In genomic region chr14:91870890-91871289, GRCh38 we compare ENCODE assay signal across 23 cellular contexts. TPM values are rescaled to one million over a fixed set of nuclear protein-coding genes. Genes with fewer than 3 reads are reported as not detected.
DNase-seq lines count a peak whose midpoint lies in the region; ATAC-seq and TF ChIP-seq lines count a peak whose summit lies in the region.
"Had no signal": no experiment of that assay in that cellular context is flagged by ENCODE, and none has a peak within 500 bp of the region (broad histone marks: within the 10 kb centered on the region; RNA-seq: fewer than 3 reads in every experiment).

No MANE protein-coding gene starts in this region.

- H3K4me3 ChIP-seq in naive thymus-derived CD4-positive, alpha-beta T cell (ENCODE audit: low read length): peak overlapping the region; percentile 56
- H3K4me3 ChIP-seq: lung, suprapubic skin had no signal

- H3K27ac Mint-ChIP-seq in T-helper 2 cell treated with Interferon-gamma antibody and Interleukin-4, amounts not matched to agents 5 μg/mL and 100 μg/mL, for 36 hours: peak overlapping the region; percentile 93
- H3K27ac Mint-ChIP-seq in CD4-positive, alpha-beta T cell: peak overlapping the region; percentile 95
- H3K27ac Mint-ChIP-seq in activated CD8-positive, alpha-beta T cell treated with anti-CD3 and anti-CD28 coated beads, Interleukin-2, amount 10 ng/mL, durations not matched to agents 7 days and 5 days: peak overlapping the region; percentile 95
- H3K27ac Mint-ChIP-seq in naive thymus-derived CD4-positive, alpha-beta T cell: peak overlapping the region; percentile 96 to 100 (median 99)
- H3K27ac Mint-ChIP-seq: activated B cell treated with CpG ODN at 0.5 μM for 24 hours had no signal

- peaks cover 79% of the 10 kb centered on the region for H3K4me1 Mint-ChIP-seq in T-helper 2 cell treated with Interferon-gamma antibody and Interleukin-4, amounts not matched to agents 5 μg/mL and 100 μg/mL, for 36 hours (ENCODE audit: low read depth)
- peaks cover 95% of the 10 kb centered on the region for H3K4me1 Mint-ChIP-seq in CD4-positive, alpha-beta T cell (ENCODE audit: low read depth)
- peaks cover 98% of the 10 kb centered on the region for H3K4me1 Mint-ChIP-seq in activated CD8-positive, alpha-beta T cell treated with anti-CD3 and anti-CD28 coated beads, Interleukin-2, amount 10 ng/mL, durations not matched to agents 7 days and 5 days (ENCODE audit: low read depth)
- H3K4me1 Mint-ChIP-seq in naive thymus-derived CD4-positive, alpha-beta T cell: peaks cover 70 to 94% (median 87%) of the 10 kb centered on the region in 7 donors

- intact Hi-C loops in CD4-positive, alpha-beta T cell (cut with DNase I, micrococcal nuclease): loop anchor here in 1 of 2 experiments (5.0 kb wide), 1 partner anchor 454 kb away; the partner anchor contains the start of gene CCDC88C
- intact Hi-C loops in naive thymus-derived CD4-positive, alpha-beta T cell (cut with micrococcal nuclease): loop anchor here in 1 of 2 donors (5.0 to 10.0 kb wide), 4 partner anchors 546 to 1489 kb away; no protein-coding TSS in a partner anchor

- no peaks in the 10 kb centered on the region for H3K27me3 ChIP-seq in CD4-positive, alpha-beta T cell (ENCODE audit: control insufficient read depth, insufficient read depth, low read length)
- no peaks in the 10 kb centered on the region for H3K27me3 ChIP-seq in naive thymus-derived CD4-positive, alpha-beta T cell (ENCODE audit: control insufficient read depth in 2 of 2, insufficient read depth in 2 of 2, low read length in 2 of 2)
- H3K27me3 ChIP-seq: suprapubic skin had no signal

- CTCF ChIA-PET in CD4-positive, alpha-beta T cell (lab: Charles Lee): no interaction called here
- CTCF ChIA-PET in activated CD8-positive, alpha-beta T cell treated with anti-CD3 and anti-CD28 coated beads, Interleukin-2, amount 10 ng/mL, durations not matched to agents 7 days and 5 days (lab: Charles Lee): interaction anchor here (2.3 kb wide), 1 partner anchor 7 kb away, joined by 6 read pairs; no protein-coding TSS in a partner anchor
- CTCF ChIA-PET in naive thymus-derived CD4-positive, alpha-beta T cell (lab: Charles Lee): no interaction called here

- no peaks in the 10 kb centered on the region for H3K9me3 Mint-ChIP-seq in T-helper 2 cell treated with Interferon-gamma antibody and Interleukin-4, amounts not matched to agents 5 μg/mL and 100 μg/mL, for 36 hours
- H3K9me3 Mint-ChIP-seq in CD4-positive, alpha-beta T cell: no peaks in the 10 kb centered on the region
- H3K9me3 Mint-ChIP-seq in activated CD8-positive, alpha-beta T cell treated with anti-CD3 and anti-CD28 coated beads, Interleukin-2, amount 10 ng/mL, durations not matched to agents 7 days and 5 days (ENCODE audit: insufficient read depth): no peaks in the 10 kb centered on the region
- H3K9me3 Mint-ChIP-seq in naive thymus-derived CD4-positive, alpha-beta T cell: peaks cover 0 to 2% (median 0%) of the 10 kb centered on the region in 11 donors
- H3K9me3 Mint-ChIP-seq: activated B cell treated with CpG ODN at 0.5 μM for 24 hours had no signal

- DNase-seq in T-helper 2 cell treated with Interferon-gamma antibody and Interleukin-4, amounts not matched to agents 5 μg/mL and 100 μg/mL, for 36 hours (ENCODE audit: low spot score): no peak
- DNase-seq in T-helper 2 cell (no peak), ecto neural progenitor cell (ENCODE audit: low spot score) (no peak), SKM-1 (lab: John Stamatoyannopoulos, UW; ENCODE audit: unreplicated experiment) (no peak), OCI-M1 (lab: John Stamatoyannopoulos, UW) (no peak)
- no peak for DNase-seq in CD4-positive, alpha-beta T cell
- DNase-seq in activated CD8-positive, alpha-beta T cell treated with anti-CD3 and anti-CD28 coated beads, Interleukin-2, amount 10 ng/mL, durations not matched to agents 7 days and 5 days: no peak
- no peak for DNase-seq in naive thymus-derived CD4-positive, alpha-beta T cell
- DNase-seq: 8988T; activated B cell treated with CpG ODN at 0.5 μM for 24 hours; activated CD8-positive, alpha-beta memory T cell treated with anti-CD3 and anti-CD28 coated beads, Interleukin-2, amount 50 U/mL, for 48 hours; amniotic stem cell; central memory CD4-positive, alpha-beta T cell; DMS53; heart left ventricle; KBM-7; naive B cell; NCI-H2081 treated with DMSO at 0.1 percent for 48 hours; NCI-H510A treated with DMSO at 0.1 percent for 48 hours; stimulated activated CD4-positive, alpha-beta T cell treated with anti-CD3 and anti-CD28 coated beads, Interleukin-4, amount 100 ng/mL, for 1 hour had no signal

- ATAC-seq in CD4-positive, alpha-beta T cell (ENCODE audit: poor library complexity): no peak
- ATAC-seq in activated CD8-positive, alpha-beta T cell treated with anti-CD3 and anti-CD28 coated beads, Interleukin-2, amount 10 ng/mL, durations not matched to agents 7 days and 5 days: no peak
- no peak for ATAC-seq in naive thymus-derived CD4-positive, alpha-beta T cell
- ATAC-seq: heart left ventricle, Right ventricle myocardium inferior had no signal

- H3K4me3 Mint-ChIP-seq in T-helper 2 cell treated with Interferon-gamma antibody and Interleukin-4, amounts not matched to agents 5 μg/mL and 100 μg/mL, for 36 hours: peak overlapping the region; percentile 100
- peak overlapping the region; percentile 89 for H3K4me3 Mint-ChIP-seq in CD4-positive, alpha-beta T cell
- peak overlapping the region; percentile 57 for H3K4me3 Mint-ChIP-seq in activated CD8-positive, alpha-beta T cell treated with anti-CD3 and anti-CD28 coated beads, Interleukin-2, amount 10 ng/mL, durations not matched to agents 7 days and 5 days
- H3K4me3 Mint-ChIP-seq in naive thymus-derived CD4-positive, alpha-beta T cell: peak overlapping the region; percentile 72 to 99 (median 88)
- H3K4me3 Mint-ChIP-seq: activated B cell treated with CpG ODN at 0.5 μM for 24 hours had no signal

- H3K36me3 ChIP-seq in naive thymus-derived CD4-positive, alpha-beta T cell (ENCODE audit: control insufficient read depth in 2 of 3, insufficient read depth in 3 of 3, low read length in 3 of 3): no peaks in the 10 kb centered on the region

- TF ChIP-seq CTCF in CD4-positive, alpha-beta T cell (IDR thresholded peaks at IDR 0.05): no peak

- no peaks in the 10 kb centered on the region for H3K27me3 Mint-ChIP-seq in T-helper 2 cell treated with Interferon-gamma antibody and Interleukin-4, amounts not matched to agents 5 μg/mL and 100 μg/mL, for 36 hours (ENCODE audit: low read depth)
- no peaks in the 10 kb centered on the region for H3K27me3 Mint-ChIP-seq in CD4-positive, alpha-beta T cell
- H3K27me3 Mint-ChIP-seq in activated CD8-positive, alpha-beta T cell treated with anti-CD3 and anti-CD28 coated beads, Interleukin-2, amount 10 ng/mL, durations not matched to agents 7 days and 5 days (ENCODE audit: low read depth): no peaks in the 10 kb centered on the region
- no peaks in the 10 kb centered on the region for H3K27me3 Mint-ChIP-seq in naive thymus-derived CD4-positive, alpha-beta T cell
- H3K27me3 Mint-ChIP-seq: naive B cell had no signal

- POLR2A ChIA-PET in CD4-positive, alpha-beta T cell (lab: Charles Lee): interaction anchor here (1.4 to 6.3 kb wide), 3 partner anchors 8 to 40 kb away, joined by 4 to 120 read pairs (median 97); no protein-coding TSS in a partner anchor
- POLR2A ChIA-PET in activated CD8-positive, alpha-beta T cell treated with anti-CD3 and anti-CD28 coated beads, Interleukin-2, amount 10 ng/mL, durations not matched to agents 7 days and 5 days (lab: Charles Lee): interaction anchor here (1.7 kb wide), 1 partner anchor 12 kb away, joined by 6 read pairs; no protein-coding TSS in a partner anchor
- POLR2A ChIA-PET in naive thymus-derived CD4-positive, alpha-beta T cell (lab: Charles Lee): interaction anchor here (0.7 to 7.5 kb wide), 6 partner anchors 9 to 40 kb away, joined by 3 to 245 read pairs (median 36); no protein-coding TSS in a partner anchor

- H3K9me3 ChIP-seq in CD4-positive, alpha-beta T cell (ENCODE audit: control insufficient read depth, low read length): no peaks in the 10 kb centered on the region
- no peaks in the 10 kb centered on the region for H3K9me3 ChIP-seq in naive thymus-derived CD4-positive, alpha-beta T cell (ENCODE audit: control insufficient read depth in 2 of 3, low read length in 3 of 3)
- H3K9me3 ChIP-seq: suprapubic skin had no signal

- H3K36me3 Mint-ChIP-seq in T-helper 2 cell treated with Interferon-gamma antibody and Interleukin-4, amounts not matched to agents 5 μg/mL and 100 μg/mL, for 36 hours (ENCODE audit: low read depth): peaks cover 16% of the 10 kb centered on the region
- H3K36me3 Mint-ChIP-seq in CD4-positive, alpha-beta T cell (ENCODE audit: low read depth): peaks cover 21% of the 10 kb centered on the region
- H3K36me3 Mint-ChIP-seq in activated CD8-positive, alpha-beta T cell treated with anti-CD3 and anti-CD28 coated beads, Interleukin-2, amount 10 ng/mL, durations not matched to agents 7 days and 5 days (ENCODE audit: low read depth): peaks cover 19% of the 10 kb centered on the region
- H3K36me3 Mint-ChIP-seq in naive thymus-derived CD4-positive, alpha-beta T cell: peaks cover 0 to 19% (median 6%) of the 10 kb centered on the region in 5 donors
- H3K36me3 Mint-ChIP-seq: naive B cell had no signal

- peak overlapping the region; percentile 97 for H3K27ac ChIP-seq in CD4-positive, alpha-beta T cell (ENCODE audit: low read depth, low read length)
- H3K27ac ChIP-seq in naive thymus-derived CD4-positive, alpha-beta T cell (ENCODE audit: low read depth, low read length): peak overlapping the region; percentile 91
- H3K27ac ChIP-seq: suprapubic skin had no signal

- peaks cover 77 to 80% of the 10 kb centered on the region in 2 donors for H3K4me1 ChIP-seq in naive thymus-derived CD4-positive, alpha-beta T cell (ENCODE audit: control insufficient read depth in 2 of 2, insufficient read depth in 2 of 2, low read length in 2 of 2)

RNA-seq across cellular contexts. Expression of gene TC2N, which starts 3.6 kb away (rescaled TPM):
- total RNA-seq in CD4-positive, alpha-beta T cell: 100 to 1,000 TPM; 129 to 138 TPM
- total RNA-seq in activated CD8-positive, alpha-beta T cell treated with anti-CD3 and anti-CD28 coated beads, Interleukin-2, amount 10 ng/mL, durations not matched to agents 7 days and 5 days: 100 to 1,000 TPM; 119 to 120 TPM
- total RNA-seq in naive thymus-derived CD4-positive, alpha-beta T cell: 100 to 1,000 TPM; 158 to 301 (median 246) TPM
- 100 to 1,000 TPM; 167 to 193 TPM for polyA plus RNA-seq in naive thymus-derived CD4-positive, alpha-beta T cell
